9 cellular contexts compared by ENCODE assay signal in genomic region chr2:61898810-61899209, GRCh38. TPM values are rescaled to one million over a fixed set of nuclear protein-coding genes. Genes with fewer than 3 reads are reported as not detected.
DNase-seq lines count a peak whose midpoint lies in the region; ATAC-seq, FAIRE-seq and TF ChIP-seq lines count a peak whose summit lies in the region.
"Had no signal": no experiment of that assay in that cellular context is flagged by ENCODE, and none has a peak within 500 bp of the region (broad histone marks: within the 10 kb centered on the region; RNA-seq: fewer than 3 reads in every experiment).

No MANE protein-coding gene starts in this region.

- H3K9me3 ChIP-seq in esophagus muscularis mucosa (no peaks in the 10 kb centered on the region), tibial nerve (no peaks in the 10 kb centered on the region)

- ATAC-seq in esophagus mucosa, result no peak
- no peak for ATAC-seq in HG02870 (IDR thresholded peaks at IDR 0.05; ENCODE audit: unreplicated experiment)
- ATAC-seq in HG03159 (IDR thresholded peaks at IDR 0.05; ENCODE audit: unreplicated experiment), result no peak

- H3K36me3 ChIP-seq in esophagus muscularis mucosa (no peaks in the 10 kb centered on the region), tibial nerve (no peaks in the 10 kb centered on the region)

- no peak overlapping the region for H3K27ac ChIP-seq in 22Rv1
- H3K27ac ChIP-seq in esophagus muscularis mucosa (replicated peaks in 1 of 4), result no peak overlapping the region
- no peak overlapping the region for H3K27ac ChIP-seq in tibial nerve

- TF ChIP-seq POLR2A in esophagus muscularis mucosa (IDR thresholded peaks at IDR 0.05; ENCODE audit: low read depth) (no peak), tibial nerve (IDR thresholded peaks at IDR 0.05) (no peak)

- DNase-seq in D721Med (ENCODE audit: insufficient read length, low spot score), result no peak
- peak; percentile 33 for DNase-seq in NCI-H460 (ENCODE audit: extremely low read depth, low read depth)
- peak; percentile 17 for DNase-seq in esophagus muscularis mucosa (ENCODE audit: extremely low spot score)
- DNase-seq in tibial nerve (ENCODE audit: low spot score in 2 of 2), result no peak
- DNase-seq: central memory CD4-positive, alpha-beta T cell had no signal

- peak; percentile 68 for TF ChIP-seq CTCF in 22Rv1 (IDR thresholded peaks at IDR 0.05)
- TF ChIP-seq CTCF in D721Med (IDR thresholded peaks at IDR 0.05; ENCODE audit: insufficient read depth, missing control alignments), result peak; percentile 66
- peak in 1 of 3 experiments; percentile 7 for TF ChIP-seq CTCF in esophagus muscularis mucosa (IDR thresholded peaks at IDR 0.05)
- TF ChIP-seq CTCF in tibial nerve (IDR thresholded peaks at IDR 0.05), result peak in 1 of 5 experiments; percentile 8

- intact Hi-C loops in esophagus muscularis mucosa (cut with DNase I), result no loop called here

- H3K27me3 ChIP-seq in esophagus muscularis mucosa, result no peaks in the 10 kb centered on the region
- H3K27me3 ChIP-seq in tibial nerve, result no peaks in the 10 kb centered on the region

- TF ChIP-seq EP300 in esophagus muscularis mucosa (IDR thresholded peaks at IDR 0.05) (no peak), tibial nerve (IDR thresholded peaks at IDR 0.05) (no peak)

- no peak overlapping the region for H3K4me3 ChIP-seq in esophagus muscularis mucosa
- no peak overlapping the region for H3K4me3 ChIP-seq in tibial nerve

- H3K4me1 ChIP-seq in esophagus muscularis mucosa (no peaks in the 10 kb centered on the region), tibial nerve (no peaks in the 10 kb centered on the region)

- WGBS in esophagus muscularis mucosa, result 47% methylated on average over 2 of the region's 2 CpGs
- WGBS in tibial nerve, 2 donors, result 25 to 33% methylated on average over 2 of the region's 2 CpGs

- no peak for FAIRE-seq in D721Med (lab: Jason Lieb, UNC)

RNA-seq across cellular contexts. Expression of gene COMMD1, which starts 6.7 kb away (rescaled TPM):
- total RNA-seq in NCI-H460 (2014; rRNA removed; shearing (Covaris generic)), result 26.9 and 29.1 TPM in 2 replicates
- polyA plus RNA-seq in NCI-H460 (2014; cell fraction: nucleus; rRNA removed), result 35.4 and 46.4 TPM in 2 replicates
- total RNA-seq in esophagus muscularis mucosa (10 to 100 TPM; 25.1 to 42.4 (median 37.2) TPM), esophagus mucosa (31.4 TPM), tibial nerve (10 to 100 TPM; 29.6 to 49.2 (median 43.7) TPM)

RNA-seq across cellular contexts. Expression of gene CCT4, which starts 10.4 kb away (rescaled TPM):
- total RNA-seq in NCI-H460 (2014; rRNA removed; shearing (Covaris generic)), result 304 and 317 TPM in 2 replicates
- 223 and 270 TPM in 2 replicates for polyA plus RNA-seq in NCI-H460 (2014; cell fraction: nucleus; rRNA removed)
- total RNA-seq in esophagus muscularis mucosa (10 to 100 TPM; 74.4 to 86.8 (median 79.5) TPM), esophagus mucosa (109 TPM), tibial nerve (10 to 100 TPM; 58.4 to 77.0 (median 64.1) TPM)

RNA-seq across cellular contexts. Expression of gene FAM161A, which starts 45.0 kb away (rescaled TPM):
- 6.5 and 8.4 TPM in 2 replicates for total RNA-seq in NCI-H460 (2014; rRNA removed; shearing (Covaris generic))
- 9.3 and 31.9 TPM in 2 replicates for polyA plus RNA-seq in NCI-H460 (2014; cell fraction: nucleus; rRNA removed)
- total RNA-seq in esophagus muscularis mucosa, result 1 to 10 TPM in 3 of 4 donors, under 1 TPM in 1; 0.83 to 1.7 (median 1.3) TPM
- total RNA-seq in esophagus mucosa, result 1.3 TPM
- total RNA-seq in tibial nerve, result 1 to 10 TPM; 2.8 to 8.0 (median 5.7) TPM

Comparison
In these comparisons a context has a peak if more than half of its experiments do, and no peak if none do; other contexts are left out.
1. DNase-seq: peak in NCI-H460 (single experiment) and esophagus muscularis mucosa (single experiment); none in D721Med (single experiment) and tibial nerve (0 of 2).